In the genomic region with DNA sequence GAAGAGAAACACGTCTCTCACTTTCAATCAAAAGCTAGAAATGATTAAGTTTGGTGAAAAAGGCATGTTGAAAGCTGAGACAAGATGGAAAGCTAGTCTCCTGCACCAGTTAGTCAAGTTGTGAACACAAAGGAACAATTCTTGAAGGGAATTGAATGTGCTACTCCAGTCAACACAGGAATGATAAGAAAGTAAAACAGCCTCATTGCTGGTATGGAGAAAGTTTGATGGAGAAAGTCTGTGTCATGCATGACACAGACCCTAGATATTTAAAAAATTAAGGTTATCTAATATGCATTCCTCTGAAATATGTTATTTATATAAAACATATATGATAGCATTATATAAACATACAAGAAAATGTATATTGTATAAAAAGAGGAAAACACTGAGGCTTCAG, we compare ENCODE assay signal across 26 cellular contexts.
"Had no signal": no experiment of that assay in that cellular context is flagged by ENCODE, and none has a peak within 500 bp of the region (broad histone marks: within the 10 kb centered on the region; RNA-seq: fewer than 3 reads in every experiment).

No MANE protein-coding gene starts in this region.

- H3K4me2 ChIP-seq: neural progenitor cell had no signal

- H3K27me3 Mint-ChIP-seq: activated naive CD4-positive, alpha-beta T cell treated with anti-CD3 and anti-CD28 coated beads, Interleukin-2, amount 10 ng/mL, durations not matched to agents 7 days and 5 days; activated naive CD8-positive, alpha-beta T cell treated with anti-CD3 and anti-CD28 coated beads, Interleukin-2, amount 10 ng/mL, durations not matched to agents 7 days and 5 days; effector memory CD8-positive, alpha-beta T cell had no signal

- H3K36me3 ChIP-seq: heart right ventricle, left lung, lower lobe of right lung, neural progenitor cell, right atrium auricular region, spleen had no signal

- ATAC-seq: effector memory CD8-positive, alpha-beta T cell; heart right ventricle; left lung; lower lobe of right lung; natural killer cell had no signal

- H3K27ac ChIP-seq: heart right ventricle, left lung, lower lobe of right lung, neural progenitor cell, right atrium auricular region, spleen, testis, VCaP had no signal

- H3K36me3 Mint-ChIP-seq: activated naive CD4-positive, alpha-beta T cell treated with anti-CD3 and anti-CD28 coated beads, Interleukin-2, amount 10 ng/mL, durations not matched to agents 7 days and 5 days; activated naive CD8-positive, alpha-beta T cell treated with anti-CD3 and anti-CD28 coated beads, Interleukin-2, amount 10 ng/mL, durations not matched to agents 7 days and 5 days; natural killer cell; neural progenitor cell had no signal

- H3K27me3 ChIP-seq: heart right ventricle, left lung, neural progenitor cell, right atrium auricular region, spleen, testis had no signal

- H3K4me3 Mint-ChIP-seq: activated naive CD4-positive, alpha-beta T cell treated with anti-CD3 and anti-CD28 coated beads, Interleukin-2, amount 10 ng/mL, durations not matched to agents 7 days and 5 days; activated naive CD8-positive, alpha-beta T cell treated with anti-CD3 and anti-CD28 coated beads, Interleukin-2, amount 10 ng/mL, durations not matched to agents 7 days and 5 days; effector memory CD8-positive, alpha-beta T cell; natural killer cell; neural progenitor cell; T-helper 1 cell treated with Interleukin-12 subunit alpha and Interleukin-12 subunit beta and Interleukin-4 antibody, amounts not matched to agents 30 μg/mL and 1 μg/mL, for 36 hours had no signal

- H3K4me1 Mint-ChIP-seq: activated naive CD4-positive, alpha-beta T cell treated with anti-CD3 and anti-CD28 coated beads, Interleukin-2, amount 10 ng/mL, durations not matched to agents 7 days and 5 days; activated naive CD8-positive, alpha-beta T cell treated with anti-CD3 and anti-CD28 coated beads, Interleukin-2, amount 10 ng/mL, durations not matched to agents 7 days and 5 days; natural killer cell; neural progenitor cell had no signal

- H3K9ac ChIP-seq: neural progenitor cell had no signal

- DNase-seq: activated CD4-positive, alpha-beta T cell treated with anti-CD3 and anti-CD28 coated beads for 4 hours; activated CD4-positive, alpha-beta T cell treated with anti-CD3 and anti-CD28 coated beads, Interleukin-2, amount 50 U/mL, for 4 hours; activated gamma-delta T cell; activated naive CD4-positive, alpha-beta T cell treated with anti-CD3 and anti-CD28 coated beads, Interleukin-2, amount 10 ng/mL, durations not matched to agents 7 days and 5 days; activated naive CD8-positive, alpha-beta T cell treated with anti-CD3 and anti-CD28 coated beads, Interleukin-2, amount 10 ng/mL, durations not matched to agents 7 days and 5 days; amniotic stem cell; cerebellar nuclear complex; cortex of kidney; effector memory CD8-positive, alpha-beta T cell; erythroblast; foreskin melanocyte; heart right ventricle; left lung; lower lobe of right lung; mesendoderm; natural killer cell; occipital lobe; spleen; stimulated activated naive CD4-positive, alpha-beta T cell treated with Interleukin-2 at 50 U/mL for 16 hours; T-helper 9 cell; testis; trophoblast cell had no signal

- H3K4me3 ChIP-seq: heart right ventricle, left lung, lower lobe of right lung, neural progenitor cell, right atrium auricular region, spleen, testis had no signal

- H2AFZ ChIP-seq: neural progenitor cell had no signal

- H3K4me1 ChIP-seq: left lung, lower lobe of right lung, neural progenitor cell, right atrium auricular region, spleen, testis had no signal

- H3K27ac Mint-ChIP-seq: activated naive CD4-positive, alpha-beta T cell treated with anti-CD3 and anti-CD28 coated beads, Interleukin-2, amount 10 ng/mL, durations not matched to agents 7 days and 5 days; activated naive CD8-positive, alpha-beta T cell treated with anti-CD3 and anti-CD28 coated beads, Interleukin-2, amount 10 ng/mL, durations not matched to agents 7 days and 5 days; effector memory CD8-positive, alpha-beta T cell; natural killer cell; neural progenitor cell; T-helper 1 cell treated with Interleukin-12 subunit alpha and Interleukin-12 subunit beta and Interleukin-4 antibody, amounts not matched to agents 30 μg/mL and 1 μg/mL, for 36 hours had no signal

- H3K9me3 ChIP-seq: heart right ventricle, left lung, lower lobe of right lung, right atrium auricular region, testis had no signal
